In genomic region chr4:152224872-152225420, GRCh38 we compare ENCODE assay signal across 1 cellular context.
TF ChIP-seq lines count a peak whose summit lies in the region.

No MANE protein-coding gene starts in this region.

TF ChIP-seq in K562, 482 proteins besides CTCF, POLR2A, EP300 and RAD21 (continued from another document):
- TF ChIP-seq CLOCK (CRISPR knock-in tag; IDR thresholded peaks at IDR 0.05; ENCODE audit: borderline replicate concordance) (no peak), FIP1L1 (IDR thresholded peaks at IDR 0.05; ENCODE audit: low read depth, low read length, poor library complexity, severe bottlenecking) (no peak), MAFG (tag; conservative IDR thresholded peaks at IDR 0.05) (peak; percentile 17; the same call in 1 of the 2 replicates), ZNF75A (CRISPR knock-in tag; IDR thresholded peaks at IDR 0.05) (no peak), C11orf30 (IDR thresholded peaks at IDR 0.05; ENCODE audit: low read depth) (peak; percentile 31; the same call in 1 of the 2 replicates), ZNF133 (CRISPR knock-in tag; IDR thresholded peaks at IDR 0.05) (no peak), ZNF586 (CRISPR knock-in tag; conservative IDR thresholded peaks at IDR 0.05) (no peak), PHF8 (IDR thresholded peaks at IDR 0.05; ENCODE audit: borderline replicate concordance, low read length) (no peak), ZNF511 (CRISPR knock-in tag; IDR thresholded peaks at IDR 0.05) (no peak)
- TF ChIP-seq, protein P1, sequence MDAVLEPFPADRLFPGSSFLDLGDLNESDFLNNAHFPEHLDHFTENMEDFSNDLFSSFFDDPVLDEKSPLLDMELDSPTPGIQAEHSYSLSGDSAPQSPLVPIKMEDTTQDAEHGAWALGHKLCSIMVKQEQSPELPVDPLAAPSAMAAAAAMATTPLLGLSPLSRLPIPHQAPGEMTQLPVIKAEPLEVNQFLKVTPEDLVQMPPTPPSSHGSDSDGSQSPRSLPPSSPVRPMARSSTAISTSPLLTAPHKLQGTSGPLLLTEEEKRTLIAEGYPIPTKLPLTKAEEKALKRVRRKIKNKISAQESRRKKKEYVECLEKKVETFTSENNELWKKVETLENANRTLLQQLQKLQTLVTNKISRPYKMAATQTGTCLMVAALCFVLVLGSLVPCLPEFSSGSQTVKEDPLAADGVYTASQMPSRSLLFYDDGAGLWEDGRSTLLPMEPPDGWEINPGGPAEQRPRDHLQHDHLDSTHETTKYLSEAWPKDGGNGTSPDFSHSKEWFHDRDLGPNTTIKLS (IDR thresholded peaks at IDR 0.05; ENCODE audit: borderline replicate concordance, low read depth), result no peak
TF ChIP-seq in K562: peak in this region for 3.
